Comparison of ENCODE assay signal across 22 cellular contexts in genomic region chr15:77609558-77609957, GRCh38. TPM values are rescaled to one million over a fixed set of nuclear protein-coding genes. Genes with fewer than 3 reads are reported as not detected.
"Had no signal": no experiment of that assay in that cellular context is flagged by ENCODE, and none has a peak within 500 bp of the region (broad histone marks: within the 10 kb centered on the region; RNA-seq: fewer than 3 reads in every experiment).

No MANE protein-coding gene starts in this region.

- H3K27ac ChIP-seq: adrenal gland, ascending aorta, heart right ventricle, left lung, lower lobe of right lung, right lobe of liver, upper lobe of left lung had no signal

- H3K4me3 ChIP-seq: adrenal gland, ascending aorta, esophagus squamous epithelium, heart right ventricle, left lung, lower lobe of right lung, right lobe of liver, upper lobe of left lung had no signal

- H3K27me3 ChIP-seq: adrenal gland, ascending aorta, right lobe of liver, upper lobe of left lung had no signal

- H3K4me1 ChIP-seq: adrenal gland, ascending aorta, left lung, lower lobe of right lung, right lobe of liver had no signal

- DNase-seq: activated CD4-positive, alpha-beta T cell treated with anti-CD3 and anti-CD28 coated beads for 36 hours; activated CD4-positive, alpha-beta T cell treated with anti-CD3 and anti-CD28 coated beads, Interleukin-2, amount 50 U/mL, for 4 hours; activated CD4-positive, CD25-positive, alpha-beta regulatory T cell; activated naive CD4-positive, alpha-beta T cell treated with Interleukin-2 at 50 U/mL for 16 hours; activated naive CD8-positive, alpha-beta T cell treated with anti-CD3 and anti-CD28 coated beads for 36 hours; activated T-cell treated with anti-CD3 and anti-CD28 coated beads for 4 hours; activated T-cell treated with anti-CD3 and anti-CD28 coated beads, Interleukin-2, amount 50 U/mL, for 72 hours; adrenal gland; effector CD4-positive, alpha-beta T cell; esophagus squamous epithelium; foreskin melanocyte; heart right ventricle; lower lobe of right lung; mesenchymal stem cell; right lobe of liver; stimulated activated CD4-positive, alpha-beta T cell treated with anti-CD3 and anti-CD28 coated beads, Interleukin-4, amount 100 ng/mL, for 24 hours; T-helper 1 cell; upper lobe of left lung had no signal

- H3K9me3 ChIP-seq: adrenal gland, ascending aorta, esophagus squamous epithelium, heart right ventricle, left lung, lower lobe of right lung, right lobe of liver, upper lobe of left lung had no signal

- H3K36me3 ChIP-seq: adrenal gland, ascending aorta, esophagus squamous epithelium, heart right ventricle, left lung, lower lobe of right lung, right lobe of liver, upper lobe of left lung had no signal

RNA-seq across cellular contexts. Expression of gene LINGO1, which starts 23.2 kb away (rescaled TPM):
- total RNA-seq: activated CD4-positive, alpha-beta T cell treated with anti-CD3 and anti-CD28 coated beads for 36 hours; activated naive CD8-positive, alpha-beta T cell treated with anti-CD3 and anti-CD28 coated beads for 36 hours; myocyte; natural killer cell treated with Interleukin-12 subunit alpha and Interleukin-12 subunit beta and Interleukin-15 and Interleukin-18, amount 100 ng/mL, for 72 hours had no signal
